In the genomic region with DNA sequence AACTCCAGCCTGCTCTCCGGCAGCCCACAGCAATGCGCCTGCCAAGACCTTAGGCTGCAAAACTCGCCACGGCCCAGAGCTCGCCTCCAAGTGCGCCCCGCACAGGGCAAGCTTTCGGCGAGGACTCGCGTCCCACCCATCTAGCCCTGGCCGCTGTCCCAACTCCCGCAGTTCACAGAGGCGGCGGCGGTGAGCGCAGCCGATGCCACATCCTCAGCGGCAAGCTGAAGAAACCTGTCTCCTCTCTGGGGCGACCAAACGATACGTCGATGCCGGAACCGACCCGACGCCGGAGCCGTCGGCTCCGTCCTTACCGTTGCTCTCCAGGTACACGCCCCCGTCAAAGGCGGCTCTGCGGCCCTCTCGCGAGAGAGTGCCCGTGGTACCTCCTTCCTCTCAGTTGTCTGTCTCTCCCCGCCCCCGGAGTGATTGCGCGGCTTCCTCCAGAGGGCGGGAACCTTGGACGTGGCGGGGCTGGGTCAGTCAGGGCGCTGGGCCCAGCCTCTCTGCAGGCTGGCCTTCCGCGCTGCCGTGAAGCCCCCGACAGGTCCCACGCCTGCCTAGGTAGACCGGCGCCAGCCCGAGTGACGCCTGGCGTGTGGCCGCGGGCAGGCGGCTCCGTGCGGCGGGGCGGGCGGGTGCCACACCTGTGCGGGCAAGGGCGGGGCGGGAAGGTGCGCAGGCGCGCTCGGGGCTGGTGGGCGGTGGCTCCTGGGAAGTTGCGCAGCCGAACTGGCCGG, we compare ENCODE assay signal across 1 cellular context.
A peak's percentile ranks its signal among the peaks of the same experiment; 100 is the strongest.
TF ChIP-seq lines count a peak whose summit lies in the region.

No MANE protein-coding gene starts in this region.

TF ChIP-seq in HEK293, 187 proteins besides CTCF, POLR2A, EP300 and RAD21 (continued from another document and continues in another):
- TF ChIP-seq, protein P1, sequence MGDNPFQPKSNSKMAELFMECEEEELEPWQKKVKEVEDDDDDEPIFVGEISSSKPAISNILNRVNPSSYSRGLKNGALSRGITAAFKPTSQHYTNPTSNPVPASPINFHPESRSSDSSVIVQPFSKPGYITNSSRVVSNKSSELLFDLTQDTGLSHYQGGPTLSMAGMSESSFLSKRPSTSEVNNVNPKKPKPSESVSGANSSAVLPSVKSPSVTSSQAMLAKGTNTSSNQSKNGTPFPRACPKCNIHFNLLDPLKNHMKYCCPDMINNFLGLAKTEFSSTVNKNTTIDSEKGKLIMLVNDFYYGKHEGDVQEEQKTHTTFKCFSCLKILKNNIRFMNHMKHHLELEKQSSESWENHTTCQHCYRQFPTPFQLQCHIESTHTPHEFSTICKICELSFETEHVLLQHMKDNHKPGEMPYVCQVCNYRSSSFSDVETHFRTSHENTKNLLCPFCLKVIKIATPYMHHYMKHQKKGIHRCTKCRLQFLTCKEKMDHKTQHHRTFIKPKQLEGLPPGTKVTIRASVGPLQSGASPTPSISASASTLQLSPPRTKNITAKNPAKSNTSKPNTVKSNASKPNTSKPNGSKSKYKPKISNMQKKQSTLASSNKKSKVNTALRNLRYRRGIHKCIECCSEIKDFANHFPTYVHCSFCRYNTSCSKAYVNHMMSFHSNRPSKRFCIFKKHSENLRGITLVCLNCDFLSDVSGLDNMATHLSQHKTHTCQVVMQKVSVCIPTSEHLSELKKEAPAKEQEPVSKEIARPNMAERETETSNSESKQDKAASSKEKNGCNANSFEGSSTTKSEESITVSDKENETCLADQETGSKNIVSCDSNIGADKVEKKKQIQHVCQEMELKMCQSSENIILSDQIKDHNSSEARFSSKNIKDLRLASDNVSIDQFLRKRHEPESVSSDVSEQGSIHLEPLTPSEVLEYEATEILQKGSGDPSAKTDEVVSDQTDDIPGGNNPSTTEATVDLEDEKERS (tag by site-specific recombination; IDR thresholded peaks at IDR 0.05): no peak
- TF ChIP-seq ZNF670 (tag by site-specific recombination; IDR thresholded peaks at IDR 0.05; ENCODE audit: low read depth): no peak
- TF ChIP-seq ZNF548 (tag by site-specific recombination; IDR thresholded peaks at IDR 0.05): no peak
- no peak for TF ChIP-seq HOXA7 (CRISPR knock-in tag; IDR thresholded peaks at IDR 0.05; ENCODE audit: borderline replicate concordance)
- no peak for TF ChIP-seq ZNF266 (tag by site-specific recombination; IDR thresholded peaks at IDR 0.05; ENCODE audit: low read depth)
- TF ChIP-seq ZNF785 (tag by site-specific recombination; IDR thresholded peaks at IDR 0.05): no peak; the same call in 1 of the 2 replicates
- TF ChIP-seq, protein P2, sequence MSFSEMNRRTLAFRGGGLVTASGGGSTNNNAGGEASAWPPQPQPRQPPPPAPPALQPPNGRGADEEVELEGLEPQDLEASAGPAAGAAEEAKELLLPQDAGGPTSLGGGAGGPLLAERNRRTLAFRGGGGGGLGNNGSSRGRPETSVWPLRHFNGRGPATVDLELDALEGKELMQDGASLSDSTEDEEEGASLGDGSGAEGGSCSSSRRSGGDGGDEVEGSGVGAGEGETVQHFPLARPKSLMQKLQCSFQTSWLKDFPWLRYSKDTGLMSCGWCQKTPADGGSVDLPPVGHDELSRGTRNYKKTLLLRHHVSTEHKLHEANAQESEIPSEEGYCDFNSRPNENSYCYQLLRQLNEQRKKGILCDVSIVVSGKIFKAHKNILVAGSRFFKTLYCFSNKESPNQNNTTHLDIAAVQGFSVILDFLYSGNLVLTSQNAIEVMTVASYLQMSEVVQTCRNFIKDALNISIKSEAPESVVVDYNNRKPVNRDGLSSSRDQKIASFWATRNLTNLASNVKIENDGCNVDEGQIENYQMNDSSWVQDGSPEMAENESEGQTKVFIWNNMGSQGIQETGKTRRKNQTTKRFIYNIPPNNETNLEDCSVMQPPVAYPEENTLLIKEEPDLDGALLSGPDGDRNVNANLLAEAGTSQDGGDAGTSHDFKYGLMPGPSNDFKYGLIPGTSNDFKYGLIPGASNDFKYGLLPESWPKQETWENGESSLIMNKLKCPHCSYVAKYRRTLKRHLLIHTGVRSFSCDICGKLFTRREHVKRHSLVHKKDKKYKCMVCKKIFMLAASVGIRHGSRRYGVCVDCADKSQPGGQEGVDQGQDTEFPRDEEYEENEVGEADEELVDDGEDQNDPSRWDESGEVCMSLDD (tag by site-specific recombination; IDR thresholded peaks at IDR 0.05): no peak
- TF ChIP-seq KLF7 (tag by site-specific recombination; IDR thresholded peaks at IDR 0.05; ENCODE audit: borderline replicate concordance): no peak
- TF ChIP-seq ZNF624 (tag by site-specific recombination; IDR thresholded peaks at IDR 0.05): no peak
- TF ChIP-seq ZNF843 (tag by site-specific recombination; IDR thresholded peaks at IDR 0.05): peak; percentile 59; the same call in 1 of the 2 replicates
- TF ChIP-seq ZNF211 (tag by site-specific recombination; IDR thresholded peaks at IDR 0.05; ENCODE audit: low read depth): no peak
- no peak for TF ChIP-seq ZFP3 (tag by site-specific recombination; IDR thresholded peaks at IDR 0.05; ENCODE audit: low read depth)
- no peak for TF ChIP-seq ZNF114 (tag by site-specific recombination; IDR thresholded peaks at IDR 0.05)
- TF ChIP-seq, protein P3, sequence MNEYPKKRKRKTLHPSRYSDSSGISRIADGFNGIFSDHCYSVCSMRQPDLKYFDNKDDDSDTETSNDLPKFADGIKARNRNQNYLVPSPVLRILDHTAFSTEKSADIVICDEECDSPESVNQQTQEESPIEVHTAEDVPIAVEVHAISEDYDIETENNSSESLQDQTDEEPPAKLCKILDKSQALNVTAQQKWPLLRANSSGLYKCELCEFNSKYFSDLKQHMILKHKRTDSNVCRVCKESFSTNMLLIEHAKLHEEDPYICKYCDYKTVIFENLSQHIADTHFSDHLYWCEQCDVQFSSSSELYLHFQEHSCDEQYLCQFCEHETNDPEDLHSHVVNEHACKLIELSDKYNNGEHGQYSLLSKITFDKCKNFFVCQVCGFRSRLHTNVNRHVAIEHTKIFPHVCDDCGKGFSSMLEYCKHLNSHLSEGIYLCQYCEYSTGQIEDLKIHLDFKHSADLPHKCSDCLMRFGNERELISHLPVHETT (tag by site-specific recombination; IDR thresholded peaks at IDR 0.05): no peak
- TF ChIP-seq KLF10 (tag by site-specific recombination; IDR thresholded peaks at IDR 0.05): peak; percentile 89
- TF ChIP-seq ZFP41 (tag by site-specific recombination; IDR thresholded peaks at IDR 0.05; ENCODE audit: borderline replicate concordance): no peak
- no peak for TF ChIP-seq ZNF354C (tag by site-specific recombination; IDR thresholded peaks at IDR 0.05; ENCODE audit: borderline replicate concordance, low read depth)
- TF ChIP-seq ZNF202 (tag by site-specific recombination; IDR thresholded peaks at IDR 0.05; ENCODE audit: borderline replicate concordance): no peak
- TF ChIP-seq ZNF792 (tag by site-specific recombination; IDR thresholded peaks at IDR 0.05): no peak
- TF ChIP-seq ZNF366 (tag by site-specific recombination; conservative IDR thresholded peaks at IDR 0.05): peak; percentile 48; the same call in 1 of the 2 replicates
- no peak for TF ChIP-seq ZNF169 (tag by site-specific recombination; IDR thresholded peaks at IDR 0.05)
- no peak for TF ChIP-seq ZNF596 (tag by site-specific recombination; IDR thresholded peaks at IDR 0.05)
- no peak for TF ChIP-seq ZNF626 (tag by site-specific recombination; IDR thresholded peaks at IDR 0.05)
- TF ChIP-seq GFI1B (tag by site-specific recombination; IDR thresholded peaks at IDR 0.05): no peak
- no peak for TF ChIP-seq ZNF830 (tag by site-specific recombination; IDR thresholded peaks at IDR 0.05; ENCODE audit: low read depth)
- no peak for TF ChIP-seq ZNF707 (tag by site-specific recombination; IDR thresholded peaks at IDR 0.05)
- peak; percentile 93 for TF ChIP-seq ZEB2 (tag by site-specific recombination; IDR thresholded peaks at IDR 0.05)
- TF ChIP-seq, protein P4, sequence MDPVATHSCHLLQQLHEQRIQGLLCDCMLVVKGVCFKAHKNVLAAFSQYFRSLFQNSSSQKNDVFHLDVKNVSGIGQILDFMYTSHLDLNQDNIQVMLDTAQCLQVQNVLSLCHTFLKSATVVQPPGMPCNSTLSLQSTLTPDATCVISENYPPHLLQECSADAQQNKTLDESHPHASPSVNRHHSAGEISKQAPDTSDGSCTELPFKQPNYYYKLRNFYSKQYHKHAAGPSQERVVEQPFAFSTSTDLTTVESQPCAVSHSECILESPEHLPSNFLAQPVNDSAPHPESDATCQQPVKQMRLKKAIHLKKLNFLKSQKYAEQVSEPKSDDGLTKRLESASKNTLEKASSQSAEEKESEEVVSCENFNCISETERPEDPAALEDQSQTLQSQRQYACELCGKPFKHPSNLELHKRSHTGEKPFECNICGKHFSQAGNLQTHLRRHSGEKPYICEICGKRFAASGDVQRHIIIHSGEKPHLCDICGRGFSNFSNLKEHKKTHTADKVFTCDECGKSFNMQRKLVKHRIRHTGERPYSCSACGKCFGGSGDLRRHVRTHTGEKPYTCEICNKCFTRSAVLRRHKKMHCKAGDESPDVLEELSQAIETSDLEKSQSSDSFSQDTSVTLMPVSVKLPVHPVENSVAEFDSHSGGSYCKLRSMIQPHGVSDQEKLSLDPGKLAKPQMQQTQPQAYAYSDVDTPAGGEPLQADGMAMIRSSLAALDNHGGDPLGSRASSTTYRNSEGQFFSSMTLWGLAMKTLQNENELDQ (tag by site-specific recombination; IDR thresholded peaks at IDR 0.05; ENCODE audit: low read depth): no peak
- no peak for TF ChIP-seq ZNF174 (tag by site-specific recombination; IDR thresholded peaks at IDR 0.05)
- TF ChIP-seq, protein P5, sequence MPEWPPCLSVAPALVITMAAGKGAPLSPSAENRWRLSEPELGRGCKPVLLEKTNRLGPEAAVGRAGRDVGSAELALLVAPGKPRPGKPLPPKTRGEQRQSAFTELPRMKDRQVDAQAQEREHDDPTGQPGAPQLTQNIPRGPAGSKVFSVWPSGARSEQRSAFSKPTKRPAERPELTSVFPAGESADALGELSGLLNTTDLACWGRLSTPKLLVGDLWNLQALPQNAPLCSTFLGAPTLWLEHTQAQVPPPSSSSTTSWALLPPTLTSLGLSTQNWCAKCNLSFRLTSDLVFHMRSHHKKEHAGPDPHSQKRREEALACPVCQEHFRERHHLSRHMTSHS (tag by site-specific recombination; IDR thresholded peaks at IDR 0.05): no peak
- no peak for TF ChIP-seq ZNF664 (tag by site-specific recombination; IDR thresholded peaks at IDR 0.05)
- TF ChIP-seq ZBTB48 (tag by site-specific recombination; IDR thresholded peaks at IDR 0.05): no peak
- 0 out of 2 replicates have a peak, but pooled peaks have one; percentile 68 for TF ChIP-seq ZNF121 (tag by site-specific recombination; IDR thresholded peaks at IDR 0.05)
- no peak for TF ChIP-seq PRDM1 (tag by site-specific recombination; IDR thresholded peaks at IDR 0.05)
- TF ChIP-seq ZNF623 (tag by site-specific recombination; IDR thresholded peaks at IDR 0.05): no peak
- TF ChIP-seq ZNF221 (tag by site-specific recombination; IDR thresholded peaks at IDR 0.05; ENCODE audit: borderline replicate concordance): no peak
- peak; percentile 78; the same call in 1 of the 2 replicates for TF ChIP-seq TRIM28 (IDR thresholded peaks at IDR 0.05; ENCODE audit: borderline replicate concordance, low read length)
- TF ChIP-seq ZNF416 (tag by site-specific recombination; IDR thresholded peaks at IDR 0.05): no peak
- TF ChIP-seq, protein P6, sequence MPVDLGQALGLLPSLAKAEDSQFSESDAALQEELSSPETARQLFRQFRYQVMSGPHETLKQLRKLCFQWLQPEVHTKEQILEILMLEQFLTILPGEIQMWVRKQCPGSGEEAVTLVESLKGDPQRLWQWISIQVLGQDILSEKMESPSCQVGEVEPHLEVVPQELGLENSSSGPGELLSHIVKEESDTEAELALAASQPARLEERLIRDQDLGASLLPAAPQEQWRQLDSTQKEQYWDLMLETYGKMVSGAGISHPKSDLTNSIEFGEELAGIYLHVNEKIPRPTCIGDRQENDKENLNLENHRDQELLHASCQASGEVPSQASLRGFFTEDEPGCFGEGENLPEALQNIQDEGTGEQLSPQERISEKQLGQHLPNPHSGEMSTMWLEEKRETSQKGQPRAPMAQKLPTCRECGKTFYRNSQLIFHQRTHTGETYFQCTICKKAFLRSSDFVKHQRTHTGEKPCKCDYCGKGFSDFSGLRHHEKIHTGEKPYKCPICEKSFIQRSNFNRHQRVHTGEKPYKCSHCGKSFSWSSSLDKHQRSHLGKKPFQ (tag by site-specific recombination; IDR thresholded peaks at IDR 0.05): no peak
- no peak for TF ChIP-seq ZNF560 (tag by site-specific recombination; IDR thresholded peaks at IDR 0.05; ENCODE audit: borderline replicate concordance)
- TF ChIP-seq ZNF777 (tag by site-specific recombination; IDR thresholded peaks at IDR 0.05; ENCODE audit: borderline replicate concordance): peak; percentile 100
- peak; percentile 53; the same call in 1 of the 2 replicates for TF ChIP-seq EGR2 (tag by site-specific recombination; IDR thresholded peaks at IDR 0.05; ENCODE audit: low read depth)
- TF ChIP-seq, protein P7, sequence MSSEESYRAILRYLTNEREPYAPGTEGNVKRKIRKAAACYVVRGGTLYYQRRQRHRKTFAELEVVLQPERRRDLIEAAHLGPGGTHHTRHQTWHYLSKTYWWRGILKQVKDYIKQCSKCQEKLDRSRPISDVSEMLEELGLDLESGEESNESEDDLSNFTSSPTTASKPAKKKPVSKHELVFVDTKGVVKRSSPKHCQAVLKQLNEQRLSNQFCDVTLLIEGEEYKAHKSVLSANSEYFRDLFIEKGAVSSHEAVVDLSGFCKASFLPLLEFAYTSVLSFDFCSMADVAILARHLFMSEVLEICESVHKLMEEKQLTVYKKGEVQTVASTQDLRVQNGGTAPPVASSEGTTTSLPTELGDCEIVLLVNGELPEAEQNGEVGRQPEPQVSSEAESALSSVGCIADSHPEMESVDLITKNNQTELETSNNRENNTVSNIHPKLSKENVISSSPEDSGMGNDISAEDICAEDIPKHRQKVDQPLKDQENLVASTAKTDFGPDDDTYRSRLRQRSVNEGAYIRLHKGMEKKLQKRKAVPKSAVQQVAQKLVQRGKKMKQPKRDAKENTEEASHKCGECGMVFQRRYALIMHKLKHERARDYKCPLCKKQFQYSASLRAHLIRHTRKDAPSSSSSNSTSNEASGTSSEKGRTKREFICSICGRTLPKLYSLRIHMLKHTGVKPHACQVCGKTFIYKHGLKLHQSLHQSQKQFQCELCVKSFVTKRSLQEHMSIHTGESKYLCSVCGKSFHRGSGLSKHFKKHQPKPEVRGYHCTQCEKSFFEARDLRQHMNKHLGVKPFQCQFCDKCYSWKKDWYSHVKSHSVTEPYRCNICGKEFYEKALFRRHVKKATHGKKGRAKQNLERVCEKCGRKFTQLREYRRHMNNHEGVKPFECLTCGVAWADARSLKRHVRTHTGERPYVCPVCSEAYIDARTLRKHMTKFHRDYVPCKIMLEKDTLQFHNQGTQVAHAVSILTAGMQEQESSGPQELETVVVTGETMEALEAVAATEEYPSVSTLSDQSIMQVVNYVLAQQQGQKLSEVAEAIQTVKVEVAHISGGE (tag by site-specific recombination; conservative IDR thresholded peaks at IDR 0.05; ENCODE audit: low read depth): peak; percentile 41; the same call in 1 of the 2 replicates
- TF ChIP-seq, protein P8, sequence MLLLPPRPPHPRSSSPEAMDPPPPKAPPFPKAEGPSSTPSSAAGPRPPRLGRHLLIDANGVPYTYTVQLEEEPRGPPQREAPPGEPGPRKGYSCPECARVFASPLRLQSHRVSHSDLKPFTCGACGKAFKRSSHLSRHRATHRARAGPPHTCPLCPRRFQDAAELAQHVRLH (tag by site-specific recombination; IDR thresholded peaks at IDR 0.05): peak; percentile 9
- TF ChIP-seq, protein P9, sequence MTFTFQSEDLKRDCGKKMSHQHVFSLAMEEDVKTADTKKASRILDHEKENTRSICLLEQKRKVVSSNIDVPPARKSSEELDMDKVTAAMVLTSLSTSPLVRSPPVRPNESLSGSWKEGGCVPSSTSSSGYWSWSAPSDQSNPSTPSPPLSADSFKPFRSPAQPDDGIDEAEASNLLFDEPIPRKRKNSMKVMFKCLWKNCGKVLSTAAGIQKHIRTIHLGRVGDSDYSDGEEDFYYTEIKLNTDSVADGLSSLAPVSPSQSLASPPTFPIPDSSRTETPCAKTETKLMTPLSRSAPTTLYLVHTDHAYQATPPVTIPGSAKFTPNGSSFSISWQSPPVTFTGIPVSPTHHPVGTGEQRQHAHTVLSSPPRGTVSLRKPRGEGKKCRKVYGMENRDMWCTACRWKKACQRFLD (tag by site-specific recombination; IDR thresholded peaks at IDR 0.05): no peak
